Comparison of ENCODE assay signal across 17 cellular contexts in genomic region chr11:733072-733471, GRCh38. TPM values are rescaled to one million over a fixed set of nuclear protein-coding genes. Genes with fewer than 3 reads are reported as not detected.
DNase-seq lines count a peak whose midpoint lies in the region; ATAC-seq and TF ChIP-seq lines count a peak whose summit lies in the region.
"Had no signal": no experiment of that assay in that cellular context is flagged by ENCODE, and none has a peak within 500 bp of the region (broad histone marks: within the 10 kb centered on the region; RNA-seq: fewer than 3 reads in every experiment).

No MANE protein-coding gene starts in this region.

- H3K4me3 Mint-ChIP-seq in natural killer cell treated with Interleukin-12 subunit alpha and Interleukin-12 subunit beta and Interleukin-15 and Interleukin-18, amount 100 ng/mL, for 72 hours: no peak overlapping the region
- H3K4me3 Mint-ChIP-seq: CD4-positive, alpha-beta memory T cell; HFFc6 had no signal

- H3K9me3 ChIP-seq in Peyer's patch: no peaks in the 10 kb centered on the region
- H3K9me3 ChIP-seq: BLaER1 had no signal

- ATAC-seq in natural killer cell treated with Interleukin-12 subunit alpha and Interleukin-12 subunit beta and Interleukin-15 and Interleukin-18, amount 100 ng/mL, for 72 hours: no peak
- ATAC-seq in HG02759 (IDR thresholded peaks at IDR 0.05; ENCODE audit: unreplicated experiment): no peak
- ATAC-seq: HCT116 had no signal

- H3K27me3 ChIP-seq in Peyer's patch: no peaks in the 10 kb centered on the region

- H3K27me3 Mint-ChIP-seq in natural killer cell treated with Interleukin-12 subunit alpha and Interleukin-12 subunit beta and Interleukin-15 and Interleukin-18, amount 100 ng/mL, for 72 hours: peaks cover 0 to 3% of the 10 kb centered on the region in 2 donors
- H3K27me3 Mint-ChIP-seq: CD4-positive, alpha-beta memory T cell had no signal

- no peak overlapping the region for H3K4me3 ChIP-seq in Peyer's patch
- H3K4me3 ChIP-seq: BLaER1 had no signal

- H3K27ac ChIP-seq in Peyer's patch: no peak overlapping the region
- H3K27ac ChIP-seq: BLaER1 had no signal

- DNase-seq in NCI-H146 (lab: John Stamatoyannopoulos, UW): peak; percentile 33
- DNase-seq in NCI-H146 treated with DMSO at 0.1 percent for 48 hours (lab: John Stamatoyannopoulos, UW; ENCODE audit: unreplicated experiment): no peak
- DNase-seq in GM03348 (ENCODE audit: low spot score): peak; percentile 3
- DNase-seq in HT-29 (ENCODE audit: low spot score): peak; percentile 64
- DNase-seq in iPS-NIHi7 (ENCODE audit: extremely low spot score): peak; percentile 6
- DNase-seq in natural killer cell treated with Interleukin-12 subunit alpha and Interleukin-12 subunit beta and Interleukin-15 and Interleukin-18, amount 100 ng/mL, for 72 hours (ENCODE audit: low spot score): no peak
- no peak for DNase-seq in Peyer's patch
- DNase-seq: 8988T; CD4-positive, alpha-beta memory T cell; DMS153; DND-41; EL; HFFc6 had no signal

- H3K36me3 Mint-ChIP-seq in natural killer cell treated with Interleukin-12 subunit alpha and Interleukin-12 subunit beta and Interleukin-15 and Interleukin-18, amount 100 ng/mL, for 72 hours: no peaks in the 10 kb centered on the region
- H3K36me3 Mint-ChIP-seq: CD4-positive, alpha-beta memory T cell had no signal

- H3K9me3 Mint-ChIP-seq in natural killer cell treated with Interleukin-12 subunit alpha and Interleukin-12 subunit beta and Interleukin-15 and Interleukin-18, amount 100 ng/mL, for 72 hours: no peaks in the 10 kb centered on the region
- H3K9me3 Mint-ChIP-seq: CD4-positive, alpha-beta memory T cell had no signal

- no peak for TF ChIP-seq POLR2A in Peyer's patch (IDR thresholded peaks at IDR 0.05)

- H3K4me1 Mint-ChIP-seq in natural killer cell treated with Interleukin-12 subunit alpha and Interleukin-12 subunit beta and Interleukin-15 and Interleukin-18, amount 100 ng/mL, for 72 hours (ENCODE audit: low read depth in 2 of 2): no peaks in the 10 kb centered on the region

- H3K27ac Mint-ChIP-seq in natural killer cell treated with Interleukin-12 subunit alpha and Interleukin-12 subunit beta and Interleukin-15 and Interleukin-18, amount 100 ng/mL, for 72 hours: no peak overlapping the region
- H3K27ac Mint-ChIP-seq: CD14-positive monocyte, HFFc6 had no signal

- no peak for TF ChIP-seq CTCF in Peyer's patch (IDR thresholded peaks at IDR 0.05)

- H3K4me1 ChIP-seq in Peyer's patch: peaks cover 0 to 5% (median 0%) of the 10 kb centered on the region in 4 donors

- no peaks in the 10 kb centered on the region for H3K36me3 ChIP-seq in Peyer's patch
- H3K36me3 ChIP-seq: BLaER1 had no signal

RNA-seq across cellular contexts. Expression of gene TALDO1, which starts 14.2 kb away (rescaled TPM):
- total RNA-seq in HT-29 (2014; rRNA removed; shearing (Covaris generic)): 669 and 686 TPM in 2 replicates
- total RNA-seq in natural killer cell treated with Interleukin-12 subunit alpha and Interleukin-12 subunit beta and Interleukin-15 and Interleukin-18, amount 100 ng/mL, for 72 hours: 100 to 1,000 TPM; 201 to 242 TPM
- 100 to 1,000 TPM; 140 to 175 (median 149) TPM for total RNA-seq in Peyer's patch

RNA-seq across cellular contexts. Expression of gene EPS8L2, which starts 27.0 kb away (rescaled TPM):
- total RNA-seq in HT-29 (2014; rRNA removed; shearing (Covaris generic)): 473 and 503 TPM in 2 replicates
- 10 to 100 TPM in 1 of 2 donors, 1 to 10 TPM in 1; 2.9 to 13.0 TPM for total RNA-seq in natural killer cell treated with Interleukin-12 subunit alpha and Interleukin-12 subunit beta and Interleukin-15 and Interleukin-18, amount 100 ng/mL, for 72 hours
- total RNA-seq in Peyer's patch: 100 to 1,000 TPM; 258 to 710 (median 672) TPM

RNA-seq across cellular contexts. Expression of gene TMEM80, which starts 37.5 kb away (rescaled TPM):
- 73.6 and 76.8 TPM in 2 replicates for total RNA-seq in HT-29 (2014; rRNA removed; shearing (Covaris generic))
- total RNA-seq in natural killer cell treated with Interleukin-12 subunit alpha and Interleukin-12 subunit beta and Interleukin-15 and Interleukin-18, amount 100 ng/mL, for 72 hours: 10 to 100 TPM; 15.3 to 20.3 TPM
- total RNA-seq in Peyer's patch: 10 to 100 TPM; 10.7 to 58.9 (median 44.5) TPM

RNA-seq across cellular contexts. Expression of gene DEAF1, which starts 38.0 kb away (rescaled TPM):
- total RNA-seq in HT-29 (2014; rRNA removed; shearing (Covaris generic)): 77.8 and 139 TPM in 2 replicates
- 10 to 100 TPM; 23.2 to 83.6 TPM for total RNA-seq in natural killer cell treated with Interleukin-12 subunit alpha and Interleukin-12 subunit beta and Interleukin-15 and Interleukin-18, amount 100 ng/mL, for 72 hours
- total RNA-seq in Peyer's patch: 10 to 100 TPM; 14.9 to 56.2 (median 47.0) TPM

RNA-seq across cellular contexts. Expression of gene GATD1, which starts 44.2 kb away (rescaled TPM):
- total RNA-seq in HT-29 (2014; rRNA removed; shearing (Covaris generic)): 128 and 132 TPM in 2 replicates
- 10 to 100 TPM; 42.2 to 99.7 TPM for total RNA-seq in natural killer cell treated with Interleukin-12 subunit alpha and Interleukin-12 subunit beta and Interleukin-15 and Interleukin-18, amount 100 ng/mL, for 72 hours
- 10 to 100 TPM; 47.6 to 81.7 (median 52.9) TPM for total RNA-seq in Peyer's patch

Comparison
In these comparisons a context has a peak if more than half of its experiments do, and no peak if none do; other contexts are left out.
1. DNase-seq: peak in NCI-H146 (single experiment), GM03348 (single experiment), HT-29 (single experiment) and iPS-NIHi7 (single experiment); none in NCI-H146 treated with DMSO at 0.1 percent for 48 hours (single experiment), natural killer cell treated with Interleukin-12 subunit alpha and Interleukin-12 subunit beta and Interleukin-15 and Interleukin-18, amount 100 ng/mL, for 72 hours (single experiment) and Peyer's patch (0 of 3).
2. RNA of gene EPS8L2, which starts 27.0 kb away (total RNA-seq): 258 to 710 TPM in Peyer's patch and 473 to 503 TPM in HT-29; 2.9 to 13.0 TPM in natural killer cell treated with Interleukin-12 subunit alpha and Interleukin-12 subunit beta and Interleukin-15 and Interleukin-18, amount 100 ng/mL, for 72 hours; every median in the first group is over 10 times any median in the second.